9 cellular contexts compared by ENCODE assay signal in genomic region chr7:149753370-149754233, GRCh38. TPM values are rescaled to one million over a fixed set of nuclear protein-coding genes. Genes with fewer than 3 reads are reported as not detected.
DNase-seq lines count a peak whose midpoint lies in the region; ATAC-seq, FAIRE-seq and TF ChIP-seq lines count a peak whose summit lies in the region.
"Had no signal": no experiment of that assay in that cellular context is flagged by ENCODE, and none has a peak within 500 bp of the region (broad histone marks: within the 10 kb centered on the region; RNA-seq: fewer than 3 reads in every experiment).

No MANE protein-coding gene starts in this region.

- H2BK12ac ChIP-seq in H9 (ENCODE audit: insufficient read length, low read depth, low read length), result no peak overlapping the region

- H3K27me3 Mint-ChIP-seq in H9 (ENCODE audit: low read depth), result peaks cover 38% of the 10 kb centered on the region
- no peaks in the 10 kb centered on the region for H3K27me3 Mint-ChIP-seq in naive thymus-derived CD8-positive, alpha-beta T cell

- peaks cover 2 to 4% of the 10 kb centered on the region in 2 experiments; a peak in 2 of 5 replicates for H3K9me3 Mint-ChIP-seq in H9
- peaks cover 0 to 9% (median 2%) of the 10 kb centered on the region in 9 donors for H3K9me3 Mint-ChIP-seq in naive thymus-derived CD8-positive, alpha-beta T cell

- H3K4me1 ChIP-seq in H9 (ENCODE audit: insufficient read depth, low read length), result no peaks in the 10 kb centered on the region
- no peaks in the 10 kb centered on the region for H3K4me1 ChIP-seq in kidney (ENCODE audit: control insufficient read depth in 1 of 2, insufficient read depth in 1 of 2, low read depth in 1 of 2, low read length in 2 of 2)

- H3K4me3 ChIP-seq in AG04449 (ENCODE audit: low read depth, low read length) (no peak overlapping the region), kidney (ENCODE audit: low read length in 2 of 2) (no peak overlapping the region)

- no peaks in the 10 kb centered on the region for H3K79me2 ChIP-seq in H9 (ENCODE audit: insufficient read depth, low read length)

- H3K79me1 ChIP-seq in H9 (ENCODE audit: insufficient read depth, low read depth, low read length, poor library complexity, severe bottlenecking), result no peaks in the 10 kb centered on the region

- H2BK15ac ChIP-seq in H9 (ENCODE audit: low read depth, low read length), result no peak overlapping the region

- H3K27me3 ChIP-seq in H9 (ENCODE audit: insufficient read depth, low read length), result no peaks in the 10 kb centered on the region; the same call in 1 of the 2 replicates

- intact Hi-C loops in kidney (cut with DNase I), result no loop called here

- no peak overlapping the region for H3K4me2 ChIP-seq in H9 (ENCODE audit: insufficient read depth, insufficient read length, low read length)

- no peaks in the 10 kb centered on the region for H4K20me1 ChIP-seq in H9 (ENCODE audit: control insufficient read depth, insufficient read depth, insufficient read length)

- no peak overlapping the region for H2BK120ac ChIP-seq in H9 (ENCODE audit: low read depth, low read length, poor library complexity, severe bottlenecking)

- no peak overlapping the region for H2AFZ ChIP-seq in H9 (ENCODE audit: low read length)

- H3K36me3 Mint-ChIP-seq in H9 (ENCODE audit: insufficient read depth in 1 of 3, low read depth in 3 of 3), result no peaks in the 10 kb centered on the region
- peaks cover 0 to 5% (median 0%) of the 10 kb centered on the region in 3 donors for H3K36me3 Mint-ChIP-seq in naive thymus-derived CD8-positive, alpha-beta T cell

- POLR2A ChIA-PET in AG04449 (lab: Yijun Ruan, JAX), result no interaction called here
- POLR2A ChIA-PET in naive thymus-derived CD8-positive, alpha-beta T cell (lab: Charles Lee), result no interaction called here

- no peak overlapping the region for H2BK20ac ChIP-seq in H9 (ENCODE audit: low read depth, low read length, poor library complexity, severe bottlenecking)

- H3K9me3 ChIP-seq in H9 (ENCODE audit: control insufficient read depth, low read depth, low read length), result no peaks in the 10 kb centered on the region
- H3K9me3 ChIP-seq in kidney (ENCODE audit: control insufficient read depth in 1 of 2, low read length in 2 of 2), result peaks cover 0 to 2% of the 10 kb centered on the region in 2 donors

- no peak for FAIRE-seq in kidney (lab: Jason Lieb, UNC)

- no peak overlapping the region for H3K56ac ChIP-seq in H9 (ENCODE audit: insufficient read length, low read depth, low read length)

- H3K23me2 ChIP-seq in H9 (ENCODE audit: insufficient read length, low read depth, low read length, poor library complexity, severe bottlenecking), result no peaks in the 10 kb centered on the region

- H4K8ac ChIP-seq in H9 (replicated peaks; ENCODE audit: insufficient read length, low read depth, low read length), result no peak overlapping the region

- no peak overlapping the region for H2BK5ac ChIP-seq in H9 (ENCODE audit: insufficient read length, low read length)

- no CpG with 5 or more reads among the region's 20 CpGs for WGBS in H9 (ENCODE audit: extremely low coverage, insufficient read length, low lambda C conversion rate)

- no peak overlapping the region for H3K27ac Mint-ChIP-seq in H9
- peak overlapping the region in 2 of 10 donors; percentile 8 to 54 for H3K27ac Mint-ChIP-seq in naive thymus-derived CD8-positive, alpha-beta T cell

- DNase-seq in AG04449 (ENCODE audit: low read depth, low spot score), result no peak
- DNase-seq in H9, result peak; percentile 58
- DNase-seq in amniotic epithelial cell (ENCODE audit: low read depth), result peak; percentile 37
- no peak for DNase-seq in kidney
- DNase-seq in T-helper 9 cell, result no peak
- no peak for DNase-seq in NCI-H226
- no peak for DNase-seq in naive thymus-derived CD8-positive, alpha-beta T cell

- no peak overlapping the region for H4K91ac ChIP-seq in H9 (ENCODE audit: insufficient read length, low read depth, low read length)

- H3K9ac ChIP-seq in H9 (ENCODE audit: extremely low read depth, insufficient read length, low read length) (no peak overlapping the region), kidney (ENCODE audit: low read length in 2 of 2) (no peak overlapping the region)

- H3K4me1 Mint-ChIP-seq in H9, result peaks cover 0 to 8% of the 10 kb centered on the region in 2 experiments; a peak in 2 of 4 replicates
- H3K4me1 Mint-ChIP-seq in naive thymus-derived CD8-positive, alpha-beta T cell, result peaks cover 0 to 2% (median 0%) of the 10 kb centered on the region in 4 donors

- no peak overlapping the region for H4K5ac ChIP-seq in H9 (ENCODE audit: insufficient read length, low read depth, low read length)

- H3K14ac ChIP-seq in H9 (ENCODE audit: insufficient read depth, low read length), result no peak overlapping the region

- no peak overlapping the region for H3K18ac ChIP-seq in H9 (ENCODE audit: insufficient read length, low read depth, low read length)

- H2AK5ac ChIP-seq in H9 (ENCODE audit: insufficient read length, low read length), result no peak overlapping the region

- H3K4ac ChIP-seq in H9 (ENCODE audit: low read depth, low read length), result no peak overlapping the region

- TF ChIP-seq CTCF in AG04449 (IDR thresholded peaks at IDR 0.05; ENCODE audit: insufficient read depth, low read length, missing control alignments) (peak; percentile 53), H9 (conservative IDR thresholded peaks at IDR 0.05) (peak; percentile 80), kidney (IDR thresholded peaks at IDR 0.05; ENCODE audit: borderline replicate concordance, extremely low read depth, insufficient read depth) (peak; percentile 55)

- no peaks in the 10 kb centered on the region for H3K36me3 ChIP-seq in kidney (ENCODE audit: control insufficient read depth in 1 of 2, insufficient read depth in 2 of 2, low read length in 2 of 2)

- H3K4me3 Mint-ChIP-seq in H9, result no peak overlapping the region; a peak in 1 of 5 replicates
- H3K4me3 Mint-ChIP-seq in naive thymus-derived CD8-positive, alpha-beta T cell, result no peak overlapping the region

- ATAC-seq in HG02884 (IDR thresholded peaks at IDR 0.05; ENCODE audit: unreplicated experiment), result no peak
- no peak for ATAC-seq in naive thymus-derived CD8-positive, alpha-beta T cell

- CTCF ChIA-PET in AG04449 (lab: Yijun Ruan, JAX), result interaction anchor here (0.9 to 3.6 kb wide), 3 partner anchors 9 to 15 kb away, joined by 4 to 31 read pairs (median 4); no protein-coding TSS in a partner anchor

- no peak overlapping the region for H3K23ac ChIP-seq in H9 (ENCODE audit: insufficient read length, low read depth, low read length)

- no peak overlapping the region for H3T11ph ChIP-seq in H9 (ENCODE audit: low read length)

- H3K27ac ChIP-seq in H9 (ENCODE audit: insufficient read length, low read depth, low read length) (no peak overlapping the region), kidney (ENCODE audit: low read depth in 2 of 2, low read length in 2 of 2) (no peak overlapping the region)

RNA-seq across cellular contexts. Expression of gene ZNF467, which starts 19.8 kb away (rescaled TPM):
- total RNA-seq in H9 (2021), result 0.31 and 0.35 TPM in 2 replicates
- total RNA-seq in kidney, result 24.5 TPM
- polyA plus RNA-seq in kidney (ENCODE audit: insufficient read depth, low read depth, low replicate concordance), result 15.0 TPM
- 1 to 10 TPM in 1 of 2 experiments, under 1 TPM in 1; 0.88 to 2.0 TPM for total RNA-seq in naive thymus-derived CD8-positive, alpha-beta T cell
- 1 to 10 TPM; 2.4 to 4.8 (median 4.4) TPM for polyA plus RNA-seq in naive thymus-derived CD8-positive, alpha-beta T cell
- total RNA-seq: T-helper 1 cell treated with Interleukin-12 subunit alpha and Interleukin-12 subunit beta and Interleukin-4 antibody, amounts not matched to agents 30 ng/mL and 1 ng/mL, for 36 hours had no signal

Comparison
In these comparisons a context has a peak if more than half of its experiments do, and no peak if none do; other contexts are left out.
1. DNase-seq: peak in H9 (single experiment) and amniotic epithelial cell (single experiment); none in AG04449 (single experiment), kidney (single experiment), T-helper 9 cell (single experiment), NCI-H226 (single experiment) and naive thymus-derived CD8-positive, alpha-beta T cell (0 of 10).
2. Peak in every context shown above with its lines, with median percentiles within 50 percentile points of each other: CTCF ChIP-seq.